In genomic region chr5:138241688-138242547, GRCh38 we compare ENCODE assay signal across 8 cellular contexts. TPM values are rescaled to one million over a fixed set of nuclear protein-coding genes. Genes with fewer than 3 reads are reported as not detected.
DNase-seq lines count a peak whose midpoint lies in the region; ATAC-seq, FAIRE-seq and TF ChIP-seq lines count a peak whose summit lies in the region.

No MANE protein-coding gene starts in this region.

- H3K27ac ChIP-seq in left lung, result no peak overlapping the region
- H3K27ac ChIP-seq in subcutaneous abdominal adipose tissue (ENCODE audit: low read depth, low read length), result peak overlapping the region; percentile 18

- H3K4me1 ChIP-seq in left lung (peaks cover 0 to 17% of the 10 kb centered on the region in 2 donors), subcutaneous abdominal adipose tissue (ENCODE audit: control insufficient read depth in 5 of 5, insufficient read depth in 5 of 5, low read length in 5 of 5) (peaks cover 0 to 33% (median 14%) of the 10 kb centered on the region in 5 donors)

- H3K4me3 ChIP-seq in choroid plexus epithelial cell (ENCODE audit: low read depth, low read length), result peak overlapping the region; percentile 46
- H3K4me3 ChIP-seq in left lung, result peak overlapping the region; percentile 39 to 49
- H3K4me3 ChIP-seq in subcutaneous abdominal adipose tissue (ENCODE audit: low read depth in 1 of 5, low read length in 5 of 5), result peak overlapping the region; percentile 47 to 69 (median 62)

- peak overlapping the region; percentile 22 to 76 (median 61) for H3K9ac ChIP-seq in subcutaneous abdominal adipose tissue (ENCODE audit: low read length in 5 of 5)

- DNase-seq in D341Med (ENCODE audit: low spot score), result peak; percentile 76
- DNase-seq in MV-4-11 (lab: John Stamatoyannopoulos, UW), result peak; percentile 7
- DNase-seq in choroid plexus epithelial cell (ENCODE audit: low read depth), result no peak
- DNase-seq in left lung, result peak in 1 of 2 donors; percentile 88
- DNase-seq in NCI-H524 treated with DMSO at 0.1 percent for 48 hours (lab: John Stamatoyannopoulos, UW), result no peak
- DNase-seq in HTR-8/SVneo (ENCODE audit: insufficient read length, low spot score), result no peak

- FAIRE-seq in HTR-8/SVneo (lab: Jason Lieb, UNC), result no peak

- H3K27me3 ChIP-seq in left lung (peaks cover 0 to 55% of the 10 kb centered on the region in 2 donors), subcutaneous abdominal adipose tissue (ENCODE audit: control insufficient read depth in 5 of 5, insufficient read depth in 4 of 5, low read length in 5 of 5) (peaks cover 0 to 8% (median 3%) of the 10 kb centered on the region in 5 donors)

- H3K9me3 ChIP-seq in left lung, result no peaks in the 10 kb centered on the region
- no peaks in the 10 kb centered on the region for H3K9me3 ChIP-seq in subcutaneous abdominal adipose tissue (ENCODE audit: control insufficient read depth in 5 of 5, low read length in 5 of 5)

- peak; percentile 72 for ATAC-seq in left lung
- ATAC-seq in GM18519 (IDR thresholded peaks at IDR 0.05; ENCODE audit: low FRiP score, unreplicated experiment), result no peak

- no peaks in the 10 kb centered on the region for H3K36me3 ChIP-seq in left lung
- H3K36me3 ChIP-seq in subcutaneous abdominal adipose tissue (ENCODE audit: control insufficient read depth in 5 of 5, insufficient read depth in 5 of 5, low read length in 5 of 5), result no peaks in the 10 kb centered on the region

- no peak for TF ChIP-seq CTCF in choroid plexus epithelial cell (conservative IDR thresholded peaks at IDR 0.05; ENCODE audit: low read depth, low read length)
- no peak for TF ChIP-seq CTCF in left lung (IDR thresholded peaks at IDR 0.05)

- intact Hi-C loops in left lung (cut with DNase I), result no loop called here

RNA-seq across cellular contexts. Expression of gene CDC23, which starts 28.8 kb away (rescaled TPM):
- 10 to 100 TPM; 18.8 to 27.1 TPM for total RNA-seq in left lung

RNA-seq across cellular contexts. Expression of gene GFRA3, which starts 32.5 kb away (rescaled TPM):
- total RNA-seq in left lung, result 1 to 10 TPM in 1 of 2 donors, not detected in 1; 1.9 TPM

Comparison
In these comparisons a context has a peak if more than half of its experiments do, and no peak if none do; other contexts are left out.
1. DNase-seq: peak in D341Med (single experiment) and MV-4-11 (single experiment); none in choroid plexus epithelial cell (single experiment), NCI-H524 treated with DMSO at 0.1 percent for 48 hours (single experiment) and HTR-8/SVneo (single experiment).
2. Peak in every context shown above with its lines, with median percentiles within 50 percentile points of each other: H3K4me3 ChIP-seq.